ENCODE assay signal across 16 cellular contexts in genomic region chr3:8702560-8702959, GRCh38. TPM values are rescaled to one million over a fixed set of nuclear protein-coding genes. Genes with fewer than 3 reads are reported as not detected.
DNase-seq lines count a peak whose midpoint lies in the region; ATAC-seq and TF ChIP-seq lines count a peak whose summit lies in the region.
"Had no signal": no experiment of that assay in that cellular context is flagged by ENCODE, and none has a peak within 500 bp of the region (broad histone marks: within the 10 kb centered on the region; RNA-seq: fewer than 3 reads in every experiment).

No MANE protein-coding gene starts in this region.

- peaks cover 7% of the 10 kb centered on the region for H3K9me3 ChIP-seq in IMR-90 (ENCODE audit: control insufficient read depth, insufficient read depth, low read length)
- peaks cover 21% of the 10 kb centered on the region for H3K9me3 ChIP-seq in mammary epithelial cell (replicated peaks; ENCODE audit: insufficient read depth, low read length)
- H3K9me3 ChIP-seq in esophagus muscularis mucosa = no peaks in the 10 kb centered on the region
- H3K9me3 ChIP-seq: testis had no signal

- H2BK5ac ChIP-seq in IMR-90 (ENCODE audit: low read depth, low read length, poor library complexity, severe bottlenecking) = no peak overlapping the region

- no peak overlapping the region for H2AK9ac ChIP-seq in IMR-90 (replicated peaks; ENCODE audit: low read depth, low read length, poor library complexity)

- dilution Hi-C loops in IMR-90 (cut with HindIII; ENCODE audit: low sequenced_read_pairs, unreplicated experiment) (no loop called here), mammary epithelial cell (cut with HindIII; ENCODE audit: low sequenced_read_pairs) (no loop called here)

- no peaks in the 10 kb centered on the region for H3K79me1 ChIP-seq in IMR-90 (ENCODE audit: low read depth in 1 of 2, low read length in 2 of 2)

- TF ChIP-seq CTCF in IMR-90 (conservative IDR thresholded peaks at IDR 0.05; ENCODE audit: low read depth, low read length) = peak; percentile 33; the same call in 1 of the 2 replicates
- peak; percentile 18 to 32 for TF ChIP-seq CTCF in mammary epithelial cell (conservative IDR thresholded peaks at IDR 0.05 in 1 of 2, IDR thresholded peaks at IDR 0.05 in 1 of 2; ENCODE audit: extremely low read depth in 1 of 2, insufficient read depth in 1 of 2, low read depth in 1 of 2, low read length in 2 of 2)
- TF ChIP-seq CTCF in neural crest cell (conservative IDR thresholded peaks at IDR 0.05) = peak; percentile 55
- no peak for TF ChIP-seq CTCF in esophagus muscularis mucosa (IDR thresholded peaks at IDR 0.05)

- TF ChIP-seq POLR2A in IMR-90 (IDR thresholded peaks at IDR 0.05; ENCODE audit: low read depth, low read length) (no peak), esophagus muscularis mucosa (IDR thresholded peaks at IDR 0.05; ENCODE audit: low read depth) (no peak)

- POLR2A ChIA-PET in IMR-90 (lab: Charles Lee; ENCODE audit: unreplicated experiment) = no interaction called here

- H2AFZ ChIP-seq in IMR-90 (replicated peaks; ENCODE audit: low read length, poor library complexity) (no peak overlapping the region), mammary epithelial cell (ENCODE audit: low read depth, low read length) (no peak overlapping the region)

- H3K9me1 ChIP-seq in IMR-90 (ENCODE audit: insufficient read depth, low read length) = no peaks in the 10 kb centered on the region

- no peak overlapping the region for H4K91ac ChIP-seq in IMR-90 (ENCODE audit: insufficient read depth, low read depth, low read length)

- no CpG with 5 or more reads among the region's 3 CpGs for WGBS in IMR-90 (ENCODE audit: extremely low coverage in 2 of 2, insufficient read length in 1 of 2), 2 experiments
- 78% methylated on average over 3 of the region's 3 CpGs for WGBS in mammary epithelial cell (ENCODE audit: low coverage, missing lambda C conversion rate)
- WGBS in esophagus muscularis mucosa = 42% methylated on average over 3 of the region's 3 CpGs

- H3K9ac ChIP-seq in IMR-90 (ENCODE audit: low read depth, low read length) = no peak overlapping the region
- H3K9ac ChIP-seq in mammary epithelial cell (ENCODE audit: insufficient read depth, low read length) = no peak overlapping the region

- no peak overlapping the region for H3K4me3 ChIP-seq in IMR-90 (ENCODE audit: insufficient read depth, low read depth, low read length)
- no peak overlapping the region for H3K4me3 ChIP-seq in mammary epithelial cell (replicated peaks in 1 of 3; ENCODE audit: insufficient read depth in 1 of 3, low read depth in 2 of 3, low read length in 3 of 3)
- no peak overlapping the region for H3K4me3 ChIP-seq in esophagus muscularis mucosa
- H3K4me3 ChIP-seq: testis had no signal

- no peak overlapping the region for H3K18ac ChIP-seq in IMR-90 (ENCODE audit: low read depth, low read length)

- H2BK120ac ChIP-seq in IMR-90 (ENCODE audit: low read depth, low read length) = no peak overlapping the region

- no peak overlapping the region for H3K4ac ChIP-seq in IMR-90 (ENCODE audit: low read depth, low read length)

- H4K20me1 ChIP-seq in IMR-90 (ENCODE audit: insufficient read depth, low read length) (no peaks in the 10 kb centered on the region), mammary epithelial cell (ENCODE audit: insufficient read depth, low read length) (no peaks in the 10 kb centered on the region)

- peaks cover 8% of the 10 kb centered on the region for H3K9me3 Mint-ChIP-seq in neural crest cell
- no peaks in the 10 kb centered on the region for H3K9me3 Mint-ChIP-seq in T-helper 2 cell treated with Interferon-gamma antibody and Interleukin-4, amounts not matched to agents 5 μg/mL and 100 μg/mL, for 36 hours
- no peaks in the 10 kb centered on the region for H3K9me3 Mint-ChIP-seq in effector memory CD8-positive, alpha-beta T cell

- no peak overlapping the region for H3K27ac ChIP-seq in IMR-90 (ENCODE audit: insufficient read depth, low read length)
- H3K27ac ChIP-seq in mammary epithelial cell (ENCODE audit: insufficient read depth, low read depth, low read length) = no peak overlapping the region
- H3K27ac ChIP-seq in esophagus muscularis mucosa (replicated peaks in 1 of 4) = no peak overlapping the region
- H3K27ac ChIP-seq: testis had no signal

- BruUV-seq in IMR-90 (replicated peaks; lab: Mats Ljungman, UMichigan) (no TSS peak), mammary epithelial cell (replicated peaks; lab: Mats Ljungman, UMichigan) (no TSS peak)

- no peak overlapping the region for H3K56ac ChIP-seq in IMR-90 (ENCODE audit: extremely low read depth, insufficient read depth, low read length)

- no peak overlapping the region for H2BK20ac ChIP-seq in IMR-90 (ENCODE audit: low read depth, low read length)

- H3K4me1 ChIP-seq in IMR-90 (ENCODE audit: control insufficient read depth, insufficient read depth, low read length) (no peaks in the 10 kb centered on the region), mammary epithelial cell (ENCODE audit: insufficient read depth, low read length) (no peaks in the 10 kb centered on the region), esophagus muscularis mucosa (no peaks in the 10 kb centered on the region)
- H3K4me1 ChIP-seq: testis had no signal

- H3K4me2 ChIP-seq in IMR-90 (ENCODE audit: low read depth, low read length) (no peak overlapping the region), mammary epithelial cell (ENCODE audit: insufficient read depth, low read depth, low read length) (no peak overlapping the region)

- no peak overlapping the region for H2AK5ac ChIP-seq in IMR-90 (ENCODE audit: low read depth, low read length)

- H3K27me3 Mint-ChIP-seq in neural crest cell (ENCODE audit: low read depth) = no peaks in the 10 kb centered on the region
- H3K27me3 Mint-ChIP-seq in T-helper 2 cell treated with Interferon-gamma antibody and Interleukin-4, amounts not matched to agents 5 μg/mL and 100 μg/mL, for 36 hours (ENCODE audit: low read depth) = no peaks in the 10 kb centered on the region
- H3K27me3 Mint-ChIP-seq in effector memory CD8-positive, alpha-beta T cell = no peaks in the 10 kb centered on the region
- H3K27me3 Mint-ChIP-seq: activated CD4-positive, alpha-beta memory T cell treated with anti-CD3 and anti-CD28 coated beads, Interleukin-2, amount 10 ng/mL, durations not matched to agents 7 days and 5 days; activated naive CD4-positive, alpha-beta T cell treated with anti-CD3 and anti-CD28 coated beads, Interleukin-2, amount 50 U/mL, for 24 hours had no signal

- no peak overlapping the region for H3K14ac ChIP-seq in IMR-90 (replicated peaks; ENCODE audit: low read depth, low read length)

- no peak for TF ChIP-seq EP300 in esophagus muscularis mucosa (IDR thresholded peaks at IDR 0.05)

- CTCF ChIA-PET in IMR-90 (lab: Yijun Ruan, JAX) (interaction anchor here (0.8 kb wide), 1 partner anchor 38 kb away, joined by 3 read pairs; no protein-coding TSS in a partner anchor), mammary epithelial cell (lab: Charles Lee; ENCODE audit: low non-redundant PET) (no interaction called here)

- DNase-seq in DMS53 (lab: John Stamatoyannopoulos, UW) (peak; percentile 0), DMS53 treated with DMSO at 0.1 percent for 48 hours (lab: John Stamatoyannopoulos, UW; ENCODE audit: unreplicated experiment) (no peak), IMR-90 (no peak), mammary epithelial cell (no peak), neural crest cell (ENCODE audit: low read depth, low spot score) (no peak), esophagus muscularis mucosa (ENCODE audit: extremely low spot score) (no peak)
- no peak for DNase-seq in T-helper 2 cell treated with Interferon-gamma antibody and Interleukin-4, amounts not matched to agents 5 μg/mL and 100 μg/mL, for 36 hours (ENCODE audit: low spot score)
- DNase-seq in effector memory CD8-positive, alpha-beta T cell = no peak
- DNase-seq: 8988T; activated CD4-positive, alpha-beta memory T cell treated with anti-CD3 and anti-CD28 coated beads, Interleukin-2, amount 10 ng/mL, durations not matched to agents 7 days and 5 days; DMS79; NCI-H1694; retina; testis had no signal

- H3K27me3 ChIP-seq in IMR-90 (ENCODE audit: control insufficient read depth, insufficient read depth, low read length) (no peaks in the 10 kb centered on the region; the same call in 1 of the 2 replicates), mammary epithelial cell (ENCODE audit: insufficient read depth, low read length) (no peaks in the 10 kb centered on the region), esophagus muscularis mucosa (no peaks in the 10 kb centered on the region)
- H3K27me3 ChIP-seq: testis had no signal

- ATAC-seq in IMR-90 (ENCODE audit: low read depth) = no peak
- no peak for ATAC-seq in effector memory CD8-positive, alpha-beta T cell (replicated peaks)

- peaks cover 7% of the 10 kb centered on the region for H3K36me3 Mint-ChIP-seq in neural crest cell (ENCODE audit: low read depth)
- no peaks in the 10 kb centered on the region for H3K36me3 Mint-ChIP-seq in T-helper 2 cell treated with Interferon-gamma antibody and Interleukin-4, amounts not matched to agents 5 μg/mL and 100 μg/mL, for 36 hours (ENCODE audit: low read depth)
- H3K36me3 Mint-ChIP-seq in effector memory CD8-positive, alpha-beta T cell (ENCODE audit: insufficient read depth) = no peaks in the 10 kb centered on the region
- H3K36me3 Mint-ChIP-seq: activated naive CD4-positive, alpha-beta T cell treated with anti-CD3 and anti-CD28 coated beads, Interleukin-2, amount 50 U/mL, for 24 hours had no signal

- H3K36me3 ChIP-seq in IMR-90 (ENCODE audit: control insufficient read depth, insufficient read depth, low read length) (no peaks in the 10 kb centered on the region), mammary epithelial cell (ENCODE audit: insufficient read depth, low read length) (no peaks in the 10 kb centered on the region), esophagus muscularis mucosa (no peaks in the 10 kb centered on the region)

- H3K27ac Mint-ChIP-seq in neural crest cell (ENCODE audit: unreplicated experiment) = no peak overlapping the region
- H3K27ac Mint-ChIP-seq in T-helper 2 cell treated with Interferon-gamma antibody and Interleukin-4, amounts not matched to agents 5 μg/mL and 100 μg/mL, for 36 hours = no peak overlapping the region
- H3K27ac Mint-ChIP-seq in effector memory CD8-positive, alpha-beta T cell = no peak overlapping the region
- H3K27ac Mint-ChIP-seq: activated CD4-positive, alpha-beta memory T cell treated with anti-CD3 and anti-CD28 coated beads, Interleukin-2, amount 10 ng/mL, durations not matched to agents 7 days and 5 days; activated naive CD4-positive, alpha-beta T cell treated with anti-CD3 and anti-CD28 coated beads, Interleukin-2, amount 50 U/mL, for 24 hours had no signal

- in situ Hi-C loops in IMR-90 (cut with MboI; ENCODE audit: low sequenced_read_pairs) = no loop called here
- in situ Hi-C loops in mammary epithelial cell (cut with MboI; ENCODE audit: low sequenced_read_pairs in 2 of 2) = no loop called here

- no peak overlapping the region for H2BK15ac ChIP-seq in IMR-90 (ENCODE audit: low read depth, low read length)

- H3K79me2 ChIP-seq in mammary epithelial cell (ENCODE audit: insufficient read depth, low read length) = no peaks in the 10 kb centered on the region

- no peak overlapping the region for H3K4me3 Mint-ChIP-seq in neural crest cell
- no peak overlapping the region for H3K4me3 Mint-ChIP-seq in T-helper 2 cell treated with Interferon-gamma antibody and Interleukin-4, amounts not matched to agents 5 μg/mL and 100 μg/mL, for 36 hours
- H3K4me3 Mint-ChIP-seq in effector memory CD8-positive, alpha-beta T cell = no peak overlapping the region
- H3K4me3 Mint-ChIP-seq: activated CD4-positive, alpha-beta memory T cell treated with anti-CD3 and anti-CD28 coated beads, Interleukin-2, amount 10 ng/mL, durations not matched to agents 7 days and 5 days; activated naive CD4-positive, alpha-beta T cell treated with anti-CD3 and anti-CD28 coated beads, Interleukin-2, amount 50 U/mL, for 24 hours had no signal

- H3K23ac ChIP-seq in IMR-90 (ENCODE audit: low read depth, low read length) = no peak overlapping the region

- no peak for TF ChIP-seq RAD21 in IMR-90 (IDR thresholded peaks at IDR 0.05; ENCODE audit: low read length)

- H4K5ac ChIP-seq in IMR-90 (ENCODE audit: low read depth, low read length) = no peak overlapping the region

- no peak overlapping the region for H4K8ac ChIP-seq in IMR-90 (ENCODE audit: low read depth in 2 of 2, low read length in 2 of 2)

- intact Hi-C loops in IMR-90 (cut with micrococcal nuclease) (no loop called here), mammary epithelial cell (cut with micrococcal nuclease) (no loop called here), esophagus muscularis mucosa (cut with DNase I) (no loop called here)

- H3K4me1 Mint-ChIP-seq in neural crest cell = no peaks in the 10 kb centered on the region
- no peaks in the 10 kb centered on the region for H3K4me1 Mint-ChIP-seq in T-helper 2 cell treated with Interferon-gamma antibody and Interleukin-4, amounts not matched to agents 5 μg/mL and 100 μg/mL, for 36 hours (ENCODE audit: low read depth)
- H3K4me1 Mint-ChIP-seq in effector memory CD8-positive, alpha-beta T cell (ENCODE audit: low read depth in 2 of 2) = no peaks in the 10 kb centered on the region
- H3K4me1 Mint-ChIP-seq: activated CD4-positive, alpha-beta memory T cell treated with anti-CD3 and anti-CD28 coated beads, Interleukin-2, amount 10 ng/mL, durations not matched to agents 7 days and 5 days; activated naive CD4-positive, alpha-beta T cell treated with anti-CD3 and anti-CD28 coated beads, Interleukin-2, amount 50 U/mL, for 24 hours had no signal

RNA-seq across cellular contexts. Expression of gene CAV3, which starts 31.0 kb away (rescaled TPM):
- total RNA-seq in IMR-90 (2012; rRNA removed) (0.28 and 0.36 TPM in 2 replicates), mammary epithelial cell (not detected), neural crest cell (not detected in 2 replicates), esophagus muscularis mucosa (not detected)
- polyA plus RNA-seq in IMR-90 (2012; rRNA removed) (0.17 TPM in 1 of 2 replicates, not detected in the other), mammary epithelial cell (not detected)
- polyA plus RNA-seq in IMR-90 (2012; cell fraction: cytosol; rRNA removed) = not detected in 2 replicates
- not detected in 2 replicates for polyA plus RNA-seq in IMR-90 (2012; cell fraction: nucleus; rRNA removed; ENCODE audit: low replicate concordance)
- not detected for polyA minus RNA-seq in mammary epithelial cell
- total RNA-seq: activated CD4-positive, alpha-beta memory T cell treated with anti-CD3 and anti-CD28 coated beads, Interleukin-2, amount 10 ng/mL, durations not matched to agents 7 days and 5 days; T-helper 1 cell treated with Interleukin-12 subunit alpha and Interleukin-12 subunit beta and Interleukin-4 antibody, amounts not matched to agents 30 ng/mL and 1 ng/mL, for 36 hours; testis had no signal

RNA-seq across cellular contexts. Expression of gene SSUH2, which starts 58.0 kb away (rescaled TPM):
- total RNA-seq in IMR-90 (2012; rRNA removed) = under 0.01 TPM in 1 of 2 replicates, not detected in the other
- 0.10 TPM in 2 replicates for polyA plus RNA-seq in IMR-90 (2012; rRNA removed)
- not detected in 2 replicates for polyA plus RNA-seq in IMR-90 (2012; cell fraction: cytosol; rRNA removed)
- polyA plus RNA-seq in IMR-90 (2012; cell fraction: nucleus; rRNA removed; ENCODE audit: low replicate concordance) = 0.32 and 0.66 TPM in 2 replicates
- total RNA-seq in mammary epithelial cell = under 1 TPM in 1 of 2 donors, not detected in 1; 0.28 TPM
- 0.31 TPM for polyA plus RNA-seq in mammary epithelial cell
- not detected for polyA minus RNA-seq in mammary epithelial cell
- 14.1 and 18.0 TPM in 2 replicates for total RNA-seq in neural crest cell
- 1 to 10 TPM in 1 of 4 donors, under 1 TPM in 2, not detected in 1; 0.32 to 5.1 (median 0.66) TPM for total RNA-seq in esophagus muscularis mucosa
- total RNA-seq: activated CD4-positive, alpha-beta memory T cell treated with anti-CD3 and anti-CD28 coated beads, Interleukin-2, amount 10 ng/mL, durations not matched to agents 7 days and 5 days had no signal

Comparison
In these comparisons a context has a peak if more than half of its experiments do, and no peak if none do; other contexts are left out.
1. CTCF ChIP-seq: peak in IMR-90 (single experiment), mammary epithelial cell (2 of 2) and neural crest cell (single experiment); none in esophagus muscularis mucosa (0 of 3).